17 cellular contexts compared by ENCODE assay signal in the genomic region with DNA sequence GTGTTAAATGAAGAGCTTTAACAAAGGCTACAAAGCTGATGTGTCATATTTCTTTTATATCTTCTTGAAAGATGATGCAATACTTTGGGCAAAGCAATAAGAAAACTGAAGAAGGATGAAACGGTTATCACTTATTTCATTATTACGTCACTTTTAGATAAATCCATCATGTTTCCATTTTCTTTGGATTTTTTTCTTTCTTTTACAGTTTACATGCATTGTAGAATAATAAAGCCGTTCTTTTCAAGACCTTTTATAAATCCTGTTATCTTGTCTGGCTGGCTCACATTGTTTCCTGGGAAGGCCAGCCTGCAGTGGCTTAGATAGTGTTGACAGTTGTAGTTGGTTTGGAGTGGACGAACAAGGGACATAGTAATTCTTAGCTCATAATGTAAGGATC. TPM values are rescaled to one million over a fixed set of nuclear protein-coding genes. Genes with fewer than 3 reads are reported as not detected.
DNase-seq lines count a peak whose midpoint lies in the region; ATAC-seq, FAIRE-seq and TF ChIP-seq lines count a peak whose summit lies in the region.
"Had no signal": no experiment of that assay in that cellular context is flagged by ENCODE, and none has a peak within 500 bp of the region (broad histone marks: within the 10 kb centered on the region; RNA-seq: fewer than 3 reads in every experiment).

No MANE protein-coding gene starts in this region.

- peaks cover 91% of the 10 kb centered on the region for H4K20me1 ChIP-seq in smooth muscle cell (ENCODE audit: low read depth)

- H3K36me3 ChIP-seq in ACC112 (ENCODE audit: insufficient read depth, low read length): no peaks in the 10 kb centered on the region
- peaks cover 43% of the 10 kb centered on the region for H3K36me3 ChIP-seq in RWPE2 (ENCODE audit: low read depth)
- no peaks in the 10 kb centered on the region for H3K36me3 ChIP-seq in smooth muscle cell (ENCODE audit: low read depth)
- H3K36me3 ChIP-seq: brain microvascular endothelial cell, heart left ventricle, lower lobe of right lung had no signal

- H3K27ac ChIP-seq in ACC112 (ENCODE audit: low read depth, low read length) (peak overlapping the region; percentile 14; the same call in 1 of the 2 replicates), RWPE2 (ENCODE audit: poor library complexity, severe bottlenecking) (peak overlapping the region; percentile 16), smooth muscle cell (ENCODE audit: low read depth) (no peak overlapping the region)
- H3K27ac ChIP-seq: brain microvascular endothelial cell, lower lobe of right lung had no signal

- ATAC-seq in RWPE2 (ENCODE audit: low read depth): no peak
- ATAC-seq: esophagus mucosa had no signal

- peak; percentile 30 for FAIRE-seq in H54 (lab: Jason Lieb, UNC)

- H3K9me3 ChIP-seq in RWPE2 (ENCODE audit: severe bottlenecking): peaks cover 5% of the 10 kb centered on the region
- H3K9me3 ChIP-seq in smooth muscle cell (replicated peaks; ENCODE audit: low read depth): no peaks in the 10 kb centered on the region
- H3K9me3 ChIP-seq: lower lobe of right lung had no signal

- H3K79me2 ChIP-seq in ACC112 (ENCODE audit: control insufficient read depth, insufficient read depth, low read length, unreplicated experiment) (peaks cover 91% of the 10 kb centered on the region), smooth muscle cell (ENCODE audit: low read depth) (peaks cover 95% of the 10 kb centered on the region)

- TF ChIP-seq CTCF in RWPE2 (IDR thresholded peaks at IDR 0.05; ENCODE audit: poor library complexity, severe bottlenecking) (no peak), fibroblast of mammary gland (conservative IDR thresholded peaks at IDR 0.05; ENCODE audit: control insufficient read depth, insufficient read depth, low read depth, low read length) (no peak), smooth muscle cell (IDR thresholded peaks at IDR 0.05; ENCODE audit: borderline replicate concordance, insufficient read depth, poor library complexity, severe bottlenecking) (no peak)

- 58% methylated on average over 4 of the region's 4 CpGs for WGBS in smooth muscle cell (ENCODE audit: low lambda C conversion rate)

- H3K4me3 ChIP-seq in ACC112 (ENCODE audit: low read depth, low read length) (no peak overlapping the region), RWPE2 (ENCODE audit: severe bottlenecking) (no peak overlapping the region), fibroblast of mammary gland (ENCODE audit: control insufficient read depth, low read depth, low read length) (no peak overlapping the region), smooth muscle cell (no peak overlapping the region)
- H3K4me3 ChIP-seq: heart left ventricle, lower lobe of right lung had no signal

- H3K4me1 ChIP-seq in ACC112 (ENCODE audit: control insufficient read depth, insufficient read depth, low read length, unreplicated experiment) (peaks cover 35% of the 10 kb centered on the region), RWPE2 (ENCODE audit: insufficient read depth, poor library complexity, severe bottlenecking) (peaks cover 18% of the 10 kb centered on the region), smooth muscle cell (ENCODE audit: low read depth) (no peaks in the 10 kb centered on the region)

- peaks cover 5% of the 10 kb centered on the region for H3F3A ChIP-seq in smooth muscle cell (ENCODE audit: low read depth)

- H3K4me2 ChIP-seq in smooth muscle cell: no peak overlapping the region

- H2AFZ ChIP-seq in ACC112 (ENCODE audit: low read length, unreplicated experiment) (no peak overlapping the region), smooth muscle cell (ENCODE audit: low read depth) (no peak overlapping the region)

- no peak overlapping the region for H3K9ac ChIP-seq in smooth muscle cell (ENCODE audit: low read depth)

- TF ChIP-seq POLR2A in H54 (IDR thresholded peaks at IDR 0.05; ENCODE audit: low read depth, low read length): no peak

- H3K27me3 ChIP-seq in ACC112 (ENCODE audit: insufficient read depth, low read length) (no peaks in the 10 kb centered on the region), RWPE2 (ENCODE audit: insufficient read depth, poor library complexity, severe bottlenecking) (no peaks in the 10 kb centered on the region), smooth muscle cell (ENCODE audit: low read depth) (no peaks in the 10 kb centered on the region)
- H3K27me3 ChIP-seq: brain microvascular endothelial cell, heart left ventricle had no signal

- no peak for DNase-seq in H54 (ENCODE audit: insufficient read length, low spot score)
- DNase-seq in RWPE2 (ENCODE audit: low spot score): no peak
- DNase-seq in fibroblast of mammary gland (ENCODE audit: low read depth): peak; percentile 43
- DNase-seq in activated CD8-positive, alpha-beta memory T cell treated with anti-CD3 and anti-CD28 coated beads, Interleukin-2, amount 50 U/mL, for 48 hours: no peak
- no peak for DNase-seq in DMS153 (lab: John Stamatoyannopoulos, UW)
- no peak for DNase-seq in smooth muscle cell (lab: John Stamatoyannopoulos, UW; ENCODE audit: unreplicated experiment)
- no peak for DNase-seq in globus pallidus (ENCODE audit: low spot score)
- DNase-seq: activated B cell treated with CpG ODN at 0.5 μM for 24 hours; activated CD8-positive, alpha-beta memory T cell treated with anti-CD3 and anti-CD28 coated beads for 24 hours; heart left ventricle; lower lobe of right lung; naive B cell; NCI-H1694; SHP77 treated with DMSO at 0.1 percent for 48 hours had no signal

RNA-seq across cellular contexts. Expression of gene TANC2, which starts 28.9 kb away (rescaled TPM):
- 27.6 and 47.0 TPM in 2 replicates for total RNA-seq in smooth muscle cell
- polyA plus RNA-seq in smooth muscle cell: 8.3 and 30.9 TPM in 2 replicates
